Comparison of ENCODE assay signal across 8 cellular contexts in the genomic region with DNA sequence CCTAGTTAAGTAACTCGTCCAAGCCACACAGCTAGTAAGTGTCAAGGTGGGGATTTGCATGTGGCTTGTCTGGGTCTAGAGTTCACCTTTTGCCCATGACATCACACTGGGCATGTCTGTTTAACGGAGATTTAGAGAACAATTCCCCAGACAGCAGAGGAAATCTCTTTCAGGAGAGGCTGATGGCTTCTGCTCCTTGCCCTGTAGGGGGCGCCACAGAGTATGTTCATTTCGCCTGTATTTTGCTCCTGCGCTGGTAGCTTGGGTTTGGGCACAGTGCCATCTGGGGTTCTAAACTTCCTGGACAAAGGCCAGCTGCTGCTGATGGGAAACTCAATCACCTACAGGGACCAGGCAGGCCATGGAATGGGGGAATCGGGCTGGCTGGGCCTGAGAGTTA. TPM values are rescaled to one million over a fixed set of nuclear protein-coding genes. Genes with fewer than 3 reads are reported as not detected.
DNase-seq lines count a peak whose midpoint lies in the region; ATAC-seq and TF ChIP-seq lines count a peak whose summit lies in the region.

No MANE protein-coding gene starts in this region.

- WGBS in endodermal cell (ENCODE audit: insufficient coverage in 1 of 2, insufficient read length in 1 of 2), 2 experiments: 52 to 63% methylated on average over 4 to 6 of the region's 6 CpGs

- H3K36me3 ChIP-seq in Panc1 (ENCODE audit: control insufficient read depth, insufficient read depth, low read length) (no peaks in the 10 kb centered on the region), endodermal cell (ENCODE audit: control insufficient read depth, insufficient read depth, low read length) (no peaks in the 10 kb centered on the region)

- BruUV-seq in Panc1 (replicated peaks; lab: Mats Ljungman, UMichigan): no TSS peak

- peaks cover 4% of the 10 kb centered on the region for H3K9me3 Mint-ChIP-seq in endodermal cell
- no peaks in the 10 kb centered on the region for H3K9me3 Mint-ChIP-seq in activated T-helper 17 cell treated with anti-CD3 and anti-CD28 coated beads, Interleukin-2, amount 50 U/mL, for 72 hours

- no peak overlapping the region for H3K4me3 Mint-ChIP-seq in endodermal cell
- no peak overlapping the region for H3K4me3 Mint-ChIP-seq in activated T-helper 17 cell treated with anti-CD3 and anti-CD28 coated beads, Interleukin-2, amount 50 U/mL, for 72 hours

- no peak overlapping the region for H3K4me3 ChIP-seq in Panc1 (ENCODE audit: low read depth in 2 of 2, low read length in 2 of 2)
- H3K4me3 ChIP-seq in endodermal cell (ENCODE audit: low read length): no peak overlapping the region

- H3K4me1 ChIP-seq in Panc1 (ENCODE audit: control insufficient read depth, insufficient read depth, low read length) (no peaks in the 10 kb centered on the region), endodermal cell (ENCODE audit: control insufficient read depth, insufficient read depth, low read length) (no peaks in the 10 kb centered on the region)

- H3K9ac ChIP-seq in endodermal cell (ENCODE audit: extremely low read depth, low read length, poor library complexity, severe bottlenecking): no peak overlapping the region

- POLR2A ChIA-PET in Panc1 (lab: Charles Lee): interaction anchor here (0.7 kb wide), 1 partner anchor 11 kb away, joined by 4 read pairs; no protein-coding TSS in a partner anchor

- H3K9me3 ChIP-seq in Panc1 (ENCODE audit: control insufficient read depth, insufficient read depth, low read depth, low read length) (no peaks in the 10 kb centered on the region), endodermal cell (ENCODE audit: control insufficient read depth, low read length) (no peaks in the 10 kb centered on the region)

- H3K4me1 Mint-ChIP-seq in endodermal cell: no peaks in the 10 kb centered on the region
- H3K4me1 Mint-ChIP-seq in activated T-helper 17 cell treated with anti-CD3 and anti-CD28 coated beads, Interleukin-2, amount 50 U/mL, for 72 hours: no peaks in the 10 kb centered on the region

- in situ Hi-C loops in Panc1 (cut with HindIII; ENCODE audit: low pct_unique_long_range_greater_than_20kb, low sequenced_read_pairs): no loop called here

- H3K36me3 Mint-ChIP-seq in endodermal cell (ENCODE audit: low read depth): no peaks in the 10 kb centered on the region
- no peaks in the 10 kb centered on the region for H3K36me3 Mint-ChIP-seq in activated T-helper 17 cell treated with anti-CD3 and anti-CD28 coated beads, Interleukin-2, amount 50 U/mL, for 72 hours (ENCODE audit: low read depth)

- intact Hi-C loops in Panc1 (cut with micrococcal nuclease; ENCODE audit: unreplicated experiment): no loop called here

- H3K27ac ChIP-seq in Panc1 (ENCODE audit: low read length) (no peak overlapping the region), endodermal cell (ENCODE audit: low read depth, low read length) (no peak overlapping the region)

- peaks cover 20% of the 10 kb centered on the region for H3K27me3 Mint-ChIP-seq in endodermal cell (ENCODE audit: insufficient read depth)
- H3K27me3 Mint-ChIP-seq in activated T-helper 17 cell treated with anti-CD3 and anti-CD28 coated beads, Interleukin-2, amount 50 U/mL, for 72 hours: peaks cover 4% of the 10 kb centered on the region

- CTCF ChIA-PET in Panc1 (lab: Charles Lee): no interaction called here

- H3K27me3 ChIP-seq in Panc1 (ENCODE audit: control insufficient read depth, insufficient read depth, low read length) (peaks cover 7% of the 10 kb centered on the region; the same call in 1 of the 2 replicates), endodermal cell (ENCODE audit: control insufficient read depth, insufficient read depth, low read length, poor library complexity, severe bottlenecking) (peaks cover 17% of the 10 kb centered on the region)

- no peak for ATAC-seq in Panc1
- ATAC-seq in HG02970 (IDR thresholded peaks at IDR 0.05; ENCODE audit: low FRiP score, unreplicated experiment): no peak
- no peak for ATAC-seq in HG02798 (IDR thresholded peaks at IDR 0.05; ENCODE audit: poor library complexity, unreplicated experiment)
- no peak for ATAC-seq in activated T-helper 17 cell treated with anti-CD3 and anti-CD28 coated beads, Interleukin-2, amount 50 U/mL, for 72 hours (replicated peaks)

- no peak overlapping the region for H3K27ac Mint-ChIP-seq in endodermal cell
- no peak overlapping the region for H3K27ac Mint-ChIP-seq in activated T-helper 17 cell treated with anti-CD3 and anti-CD28 coated beads, Interleukin-2, amount 50 U/mL, for 72 hours

- TF ChIP-seq CTCF in Panc1 (IDR thresholded peaks at IDR 0.05): peak; percentile 84
- TF ChIP-seq CTCF in endodermal cell (conservative IDR thresholded peaks at IDR 0.05): peak; percentile 77

- DNase-seq in activated CD4-positive, CD25-positive, alpha-beta regulatory T cell treated with anti-CD3 and anti-CD28 coated beads, Interleukin-2, amount 50 U/mL, for 72 hours: peak; percentile 53
- DNase-seq in activated CD4-positive, CD25-positive, alpha-beta regulatory T cell (lab: John Stamatoyannopoulos, UW): no peak
- no peak for DNase-seq in Panc1 (ENCODE audit: low read depth, low spot score)
- DNase-seq in endodermal cell: peak; percentile 80
- DNase-seq in stimulated activated CD8-positive, alpha-beta memory T cell treated with anti-CD3 and anti-CD28 coated beads, Interleukin-15, amount 100 ng/mL, for 24 hours (ENCODE audit: low read depth): peak; percentile 16

RNA-seq across cellular contexts. Expression of a gene that starts 20.4 kb away (rescaled TPM):
- total RNA-seq in Panc1 (2021; ENCODE audit: unreplicated experiment) (not detected), endodermal cell (under 1 TPM; 0.07 to 0.09 TPM)
- not detected for polyA plus RNA-seq in Panc1 (2012; ENCODE audit: insufficient read length)
- 0.18 TPM for polyA plus RNA-seq in endodermal cell (2013, experiment 1 of 2)
- polyA plus RNA-seq in endodermal cell (2013, experiment 2 of 2): 0.17 TPM
- total RNA-seq in activated T-helper 17 cell treated with anti-CD3 and anti-CD28 coated beads, Interleukin-2, amount 50 U/mL, for 72 hours: under 1 TPM; 0.16 to 0.28 TPM

RNA-seq across cellular contexts. Expression of a gene that starts 31.8 kb away (rescaled TPM):
- total RNA-seq in Panc1 (2021; ENCODE audit: unreplicated experiment) (0.23 TPM), endodermal cell (not detected)
- 0.10 TPM for polyA plus RNA-seq in Panc1 (2012; ENCODE audit: insufficient read length)
- not detected for polyA plus RNA-seq in endodermal cell (2013, experiment 1 of 2)
- not detected for polyA plus RNA-seq in endodermal cell (2013, experiment 2 of 2)
- under 1 TPM in 1 of 2 donors, not detected in 1; 0.45 TPM for total RNA-seq in activated T-helper 17 cell treated with anti-CD3 and anti-CD28 coated beads, Interleukin-2, amount 50 U/mL, for 72 hours

Comparison
In these comparisons a context has a peak if more than half of its experiments do, and no peak if none do; other contexts are left out.
1. DNase-seq: peak in activated CD4-positive, CD25-positive, alpha-beta regulatory T cell treated with anti-CD3 and anti-CD28 coated beads, Interleukin-2, amount 50 U/mL, for 72 hours (single experiment), endodermal cell (single experiment) and stimulated activated CD8-positive, alpha-beta memory T cell treated with anti-CD3 and anti-CD28 coated beads, Interleukin-15, amount 100 ng/mL, for 24 hours (single experiment); none in activated CD4-positive, CD25-positive, alpha-beta regulatory T cell (0 of 4) and Panc1 (single experiment).